ENCODE assay signal across 18 cellular contexts in the genomic region with DNA sequence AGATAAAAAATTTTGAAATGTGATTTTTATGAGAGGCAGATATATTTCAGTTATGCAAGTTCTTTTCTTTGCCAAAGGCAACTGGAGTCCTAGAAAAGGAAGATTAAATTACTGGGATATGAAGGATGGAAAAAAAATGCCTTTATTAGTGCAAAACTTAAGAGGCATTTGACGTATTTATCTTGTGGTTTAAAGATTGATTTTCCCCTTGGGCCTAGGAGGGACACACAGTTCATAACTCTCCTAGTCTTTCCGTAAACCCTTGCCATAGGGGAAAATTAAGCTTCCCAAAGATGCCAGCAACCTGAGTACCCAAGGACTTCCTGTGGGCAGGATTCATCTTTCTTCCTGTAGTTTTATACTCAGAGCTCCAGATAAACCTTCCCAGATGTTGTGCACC. TPM values are rescaled to one million over a fixed set of nuclear protein-coding genes. Genes with fewer than 3 reads are reported as not detected.
DNase-seq lines count a peak whose midpoint lies in the region; TF ChIP-seq lines count a peak whose summit lies in the region.
"Had no signal": no experiment of that assay in that cellular context is flagged by ENCODE, and none has a peak within 500 bp of the region (broad histone marks: within the 10 kb centered on the region; RNA-seq: fewer than 3 reads in every experiment).

No MANE protein-coding gene starts in this region.

- H3K9ac ChIP-seq in skeletal muscle tissue (ENCODE audit: low read depth in 1 of 3, low read length in 3 of 3), result no peak overlapping the region

- H3K27me3 ChIP-seq in right atrium auricular region, result no peaks in the 10 kb centered on the region
- H3K27me3 ChIP-seq in skeletal muscle tissue (ENCODE audit: control insufficient read depth in 3 of 3, insufficient read depth in 3 of 3, low read length in 3 of 3), result peaks cover 0 to 4% (median 0%) of the 10 kb centered on the region in 3 donors
- no peaks in the 10 kb centered on the region for H3K27me3 ChIP-seq in MG63
- peaks cover 0 to 6% (median 0%) of the 10 kb centered on the region in 4 donors for H3K27me3 ChIP-seq in esophagus squamous epithelium

- no peak overlapping the region for H3K4me3 ChIP-seq in fibroblast of mammary gland (ENCODE audit: control insufficient read depth, low read depth, low read length)
- no peak overlapping the region for H3K4me3 ChIP-seq in right atrium auricular region
- H3K4me3 ChIP-seq in skeletal muscle tissue (ENCODE audit: low read length in 3 of 3), result no peak overlapping the region
- H3K4me3 ChIP-seq in MG63, result no peak overlapping the region
- H3K4me3 ChIP-seq in esophagus squamous epithelium, result no peak overlapping the region

- H3K4me1 ChIP-seq in right atrium auricular region (peaks cover 0 to 50% of the 10 kb centered on the region in 2 donors), skeletal muscle tissue (ENCODE audit: control insufficient read depth in 3 of 3, insufficient read depth in 3 of 3, low read length in 3 of 3) (peaks cover 3 to 27% (median 16%) of the 10 kb centered on the region in 3 donors), esophagus squamous epithelium (peaks cover 0 to 31% (median 11%) of the 10 kb centered on the region in 3 donors)

- no peak for TF ChIP-seq CTCF in fibroblast of mammary gland (conservative IDR thresholded peaks at IDR 0.05; ENCODE audit: control insufficient read depth, insufficient read depth, low read depth, low read length)
- no peak for TF ChIP-seq CTCF in right atrium auricular region (IDR thresholded peaks at IDR 0.05)
- TF ChIP-seq CTCF in esophagus squamous epithelium (IDR thresholded peaks at IDR 0.05), result no peak

- WGBS in esophagus squamous epithelium, 2 donors, result 55% methylated on average over 2 of the region's 2 CpGs

- H3K36me3 ChIP-seq in right atrium auricular region (no peaks in the 10 kb centered on the region), skeletal muscle tissue (ENCODE audit: control insufficient read depth in 3 of 3, insufficient read depth in 3 of 3, low read length in 3 of 3) (no peaks in the 10 kb centered on the region), MG63 (no peaks in the 10 kb centered on the region), esophagus squamous epithelium (no peaks in the 10 kb centered on the region)

- no peak for TF ChIP-seq POLR2A in esophagus squamous epithelium (IDR thresholded peaks at IDR 0.05)

- DNase-seq in NCI-H226, result peak; percentile 35
- peak; percentile 85 for DNase-seq in fibroblast of mammary gland (ENCODE audit: low read depth)
- no peak for DNase-seq in right atrium auricular region (ENCODE audit: low spot score)
- no peak for DNase-seq in MG63
- DNase-seq in activated T-cell treated with anti-CD3 and anti-CD28 coated beads for 4 hours, result no peak
- DNase-seq in esophagus squamous epithelium (lab: John Stamatoyannopoulos, UW), result no peak
- no peak for DNase-seq in NCI-H748 treated with DMSO at 0.1 percent for 48 hours (lab: John Stamatoyannopoulos, UW)
- DNase-seq: C1 segment of cervical spinal cord, DND-41, H7, Kasumi-1, NCI-H1417, NCI-H1930, NCI-H446 treated with DMSO at 0.1 percent for 48 hours, NCI-H774 had no signal

- H3K9me3 ChIP-seq in right atrium auricular region (no peaks in the 10 kb centered on the region), skeletal muscle tissue (ENCODE audit: control insufficient read depth in 3 of 3, low read length in 3 of 3) (no peaks in the 10 kb centered on the region), MG63 (no peaks in the 10 kb centered on the region), esophagus squamous epithelium (no peaks in the 10 kb centered on the region)

- peak overlapping the region; percentile 34 to 44 for H3K27ac ChIP-seq in right atrium auricular region
- peak overlapping the region; percentile 61 for H3K27ac ChIP-seq in skeletal muscle tissue (ENCODE audit: low read depth, low read length)
- peak overlapping the region in 2 of 4 donors; percentile 25 to 45 for H3K27ac ChIP-seq in esophagus squamous epithelium
- H3K27ac ChIP-seq: HL-60 had no signal

- intact Hi-C loops in esophagus squamous epithelium (cut with DNase I), result no loop called here

RNA-seq across cellular contexts. Expression of gene STEAP4, which starts 3.2 kb away (rescaled TPM):
- total RNA-seq in right atrium auricular region, result 10 to 100 TPM in 1 of 2 donors, 1 to 10 TPM in 1; 9.6 to 44.2 TPM
- 3.7 TPM for total RNA-seq in skeletal muscle tissue
- total RNA-seq in MG63 (2014; rRNA removed; shearing (Covaris generic); ENCODE audit: low replicate concordance), result not detected in 2 replicates
- total RNA-seq in esophagus squamous epithelium, result 10 to 100 TPM in 3 of 4 donors, 1 to 10 TPM in 1; 6.3 to 50.5 (median 24.2) TPM
- total RNA-seq: A673 had no signal

Comparison
In these comparisons a context has a peak if more than half of its experiments do, and no peak if none do; other contexts are left out.
1. DNase-seq: peak in NCI-H226 (single experiment) and fibroblast of mammary gland (single experiment); none in right atrium auricular region (single experiment), MG63 (single experiment), activated T-cell treated with anti-CD3 and anti-CD28 coated beads for 4 hours (single experiment), esophagus squamous epithelium (single experiment) and NCI-H748 treated with DMSO at 0.1 percent for 48 hours (single experiment).